Comparison of ENCODE assay signal across 8 cellular contexts in genomic region chr17:42403150-42403549, GRCh38. TPM values are rescaled to one million over a fixed set of nuclear protein-coding genes. Genes with fewer than 3 reads are reported as not detected.
DNase-seq lines count a peak whose midpoint lies in the region; ATAC-seq, FAIRE-seq and TF ChIP-seq lines count a peak whose summit lies in the region.

No MANE protein-coding gene starts in this region.

- CTCF ChIA-PET in PC-9 (lab: Charles Lee) = interaction anchor here (0.6 to 1.0 kb wide), 2 partner anchors 26 to 81 kb away, joined by 4 to 5 read pairs; no protein-coding TSS in a partner anchor

- no peak for DNase-seq in GM18507 (ENCODE audit: extremely low spot score, insufficient read length, low read depth)
- DNase-seq in PC-9 = no peak
- no peak for DNase-seq in astrocyte of the spinal cord (ENCODE audit: low read depth, low spot score)
- no peak for DNase-seq in sigmoid colon
- DNase-seq in pons (ENCODE audit: low spot score) = no peak
- DNase-seq in H4 (ENCODE audit: low spot score) = no peak

- no peak for TF ChIP-seq EP300 in sigmoid colon (IDR thresholded peaks at IDR 0.05)

- TF ChIP-seq CTCF in PC-9 (conservative IDR thresholded peaks at IDR 0.05) (no peak; the same call in 1 of the 2 replicates), astrocyte of the spinal cord (IDR thresholded peaks at IDR 0.05; ENCODE audit: low read depth, low read length) (peak; percentile 20), sigmoid colon (IDR thresholded peaks at IDR 0.05) (no peak)

- H4K20me1 ChIP-seq in PC-9 (ENCODE audit: insufficient read depth) = no peaks in the 10 kb centered on the region

- no peak overlapping the region for H3K4me2 ChIP-seq in PC-9

- H3K36me3 ChIP-seq in PC-9 (ENCODE audit: low read depth) = no peaks in the 10 kb centered on the region
- peaks cover 4 to 26% (median 22%) of the 10 kb centered on the region in 4 donors for H3K36me3 ChIP-seq in sigmoid colon

- peaks cover 43% of the 10 kb centered on the region for H3F3A ChIP-seq in PC-9 (ENCODE audit: insufficient read depth, low read depth)

- 72 to 73% methylated on average over 6 of the region's 6 CpGs for WGBS in sigmoid colon, 2 donors

- POLR2A ChIA-PET in PC-9 (lab: Charles Lee; ENCODE audit: unreplicated experiment) = no interaction called here

- H3K4me1 ChIP-seq in PC-9 (replicated peaks; ENCODE audit: insufficient read depth) (peaks cover 49% of the 10 kb centered on the region), sigmoid colon (peaks cover 0 to 78% (median 70%) of the 10 kb centered on the region in 4 donors)

- peaks cover 20% of the 10 kb centered on the region for H3K79me2 ChIP-seq in PC-9 (ENCODE audit: low read depth)

- H3K4me3 ChIP-seq in PC-9 (no peak overlapping the region), astrocyte of the spinal cord (ENCODE audit: low read depth, low read length) (no peak overlapping the region), sigmoid colon (no peak overlapping the region)

- H3K9me3 ChIP-seq in PC-9 (ENCODE audit: insufficient read depth, low read depth) (no peaks in the 10 kb centered on the region), sigmoid colon (no peaks in the 10 kb centered on the region)

- no peaks in the 10 kb centered on the region for H3K9me2 ChIP-seq in PC-9 (ENCODE audit: insufficient read depth)

- in situ Hi-C loops in astrocyte of the spinal cord (cut with HindIII; ENCODE audit: low sequenced_read_pairs) = no loop called here

- no TSS peak for BruUV-seq in PC-9 (replicated peaks; lab: Mats Ljungman, UMichigan)

- H3K27ac ChIP-seq in PC-9 = peak overlapping the region; percentile 40; the same call in 1 of the 2 replicates
- H3K27ac ChIP-seq in sigmoid colon = peak overlapping the region; percentile 54 to 100 (median 76)

- H3K27me3 ChIP-seq in PC-9 (ENCODE audit: insufficient read depth, low read depth) = no peaks in the 10 kb centered on the region
- no peaks in the 10 kb centered on the region for H3K27me3 ChIP-seq in sigmoid colon

- H2AFZ ChIP-seq in PC-9 = no peak overlapping the region

- no peak for ATAC-seq in GM21447 (IDR thresholded peaks at IDR 0.05; ENCODE audit: unreplicated experiment)
- ATAC-seq in HG03045 (IDR thresholded peaks at IDR 0.05; ENCODE audit: unreplicated experiment) = no peak

- TF ChIP-seq POLR2A in sigmoid colon (IDR thresholded peaks at IDR 0.05) = no peak

- intact Hi-C loops in PC-9 (cut with micrococcal nuclease; ENCODE audit: unreplicated experiment) (no loop called here), sigmoid colon (cut with DNase I) (no loop called here)

- FAIRE-seq in GM18507 (lab: Jason Lieb, UNC) = peak; percentile 65

RNA-seq across cellular contexts. Expression of gene STAT3, which starts 14.9 kb away (rescaled TPM):
- total RNA-seq in PC-9 (2021) (65.2 and 74.6 TPM in 2 replicates), sigmoid colon (100 to 1,000 TPM in 3 of 4 donors, 10 to 100 TPM in 1; 87.4 to 230 (median 129) TPM)
- polyA plus RNA-seq in sigmoid colon = 100 to 1,000 TPM in 1 of 3 donors, 10 to 100 TPM in 2; 43.8 to 135 (median 55.7) TPM
- 72.6 and 77.5 TPM in 2 replicates for total RNA-seq in H4 (2014; rRNA removed; shearing (Covaris generic))

RNA-seq across cellular contexts. Expression of gene CAVIN1, which starts 19.9 kb away (rescaled TPM):
- total RNA-seq in PC-9 (2021) (154 and 170 TPM in 2 replicates), sigmoid colon (100 to 1,000 TPM; 231 to 519 (median 409) TPM)
- polyA plus RNA-seq in sigmoid colon = 10 to 100 TPM; 11.8 to 88.9 (median 50.1) TPM
- 53.8 and 69.6 TPM in 2 replicates for total RNA-seq in H4 (2014; rRNA removed; shearing (Covaris generic))

RNA-seq across cellular contexts. Expression of gene ATP6V0A1, which starts 55.5 kb away (rescaled TPM):
- total RNA-seq in PC-9 (2021) (39.4 and 55.1 TPM in 2 replicates), sigmoid colon (10 to 100 TPM; 36.0 to 96.1 (median 51.2) TPM)
- 10 to 100 TPM; 11.6 to 53.1 (median 16.2) TPM for polyA plus RNA-seq in sigmoid colon
- 20.7 and 21.5 TPM in 2 replicates for total RNA-seq in H4 (2014; rRNA removed; shearing (Covaris generic))
